In genomic region chr11:71566081-71566620, GRCh38 we compare ENCODE assay signal across 18 cellular contexts. TPM values are rescaled to one million over a fixed set of nuclear protein-coding genes. Genes with fewer than 3 reads are reported as not detected.
"Had no signal": no experiment of that assay in that cellular context is flagged by ENCODE, and none has a peak within 500 bp of the region (broad histone marks: within the 10 kb centered on the region; RNA-seq: fewer than 3 reads in every experiment).

No MANE protein-coding gene starts in this region.

- ATAC-seq: naive thymus-derived CD8-positive, alpha-beta T cell; right cardiac atrium had no signal

- H3K4me3 ChIP-seq: esophagus squamous epithelium, hepatocyte, left ventricle myocardium inferior, skin epidermis, suprapubic skin had no signal

- H3K36me3 ChIP-seq: esophagus squamous epithelium, left ventricle myocardium inferior, neutrophil, suprapubic skin had no signal

- H2AFZ ChIP-seq: hepatocyte had no signal

- H3K9me3 ChIP-seq: esophagus squamous epithelium, left ventricle myocardium inferior, neutrophil, suprapubic skin had no signal

- DNase-seq: activated CD4-positive, alpha-beta T cell treated with anti-CD3 and anti-CD28 coated beads, Interleukin-2, amount 50 U/mL, for 1 hour; activated CD4-positive, CD25-positive, alpha-beta regulatory T cell; activated naive CD4-positive, alpha-beta T cell; activated naive CD8-positive, alpha-beta T cell treated with anti-CD3 and anti-CD28 coated beads, Interleukin-2, amount 10 ng/mL, durations not matched to agents 7 days and 5 days; esophagus squamous epithelium; left ventricle myocardium inferior; naive thymus-derived CD8-positive, alpha-beta T cell; posterior cingulate gyrus; right cardiac atrium had no signal

- H3K4me1 ChIP-seq: esophagus squamous epithelium, left ventricle myocardium inferior had no signal

- H3K27ac ChIP-seq: esophagus squamous epithelium, hepatocyte, left ventricle myocardium inferior, neutrophil, suprapubic skin had no signal

- H3K4me2 ChIP-seq: hepatocyte had no signal

- H3K27me3 ChIP-seq: hepatocyte had no signal

RNA-seq across cellular contexts. Expression of gene KRTAP5-10, which starts 0.8 kb away (rescaled TPM):
- total RNA-seq: activated CD8-positive, alpha-beta memory T cell treated with anti-CD3 and anti-CD28 coated beads for 36 hours; activated naive CD8-positive, alpha-beta T cell treated with anti-CD3 and anti-CD28 coated beads, Interleukin-2, amount 10 ng/mL, durations not matched to agents 7 days and 5 days; chondrocyte; esophagus squamous epithelium; fibroblast of villous mesenchyme; glomerular endothelial cell; hepatocyte; left ventricle myocardium inferior; mucosa of gallbladder; naive thymus-derived CD8-positive, alpha-beta T cell; right cardiac atrium had no signal
- polyA plus RNA-seq: naive thymus-derived CD8-positive, alpha-beta T cell; right cardiac atrium had no signal

RNA-seq across cellular contexts. Expression of gene KRTAP5-11, which starts 16.5 kb away (rescaled TPM):
- total RNA-seq: activated CD8-positive, alpha-beta memory T cell treated with anti-CD3 and anti-CD28 coated beads for 36 hours; activated naive CD8-positive, alpha-beta T cell treated with anti-CD3 and anti-CD28 coated beads, Interleukin-2, amount 10 ng/mL, durations not matched to agents 7 days and 5 days; chondrocyte; esophagus squamous epithelium; fibroblast of villous mesenchyme; glomerular endothelial cell; hepatocyte; left ventricle myocardium inferior; mucosa of gallbladder; naive thymus-derived CD8-positive, alpha-beta T cell; right cardiac atrium had no signal
- polyA plus RNA-seq: hepatocyte; naive thymus-derived CD8-positive, alpha-beta T cell; right cardiac atrium had no signal

RNA-seq across cellular contexts. Expression of gene KRTAP5-9, which starts 17.9 kb away (rescaled TPM):
- total RNA-seq: activated CD8-positive, alpha-beta memory T cell treated with anti-CD3 and anti-CD28 coated beads for 36 hours; activated naive CD8-positive, alpha-beta T cell treated with anti-CD3 and anti-CD28 coated beads, Interleukin-2, amount 10 ng/mL, durations not matched to agents 7 days and 5 days; esophagus squamous epithelium; fibroblast of villous mesenchyme; glomerular endothelial cell; left ventricle myocardium inferior; right cardiac atrium had no signal
- polyA plus RNA-seq: naive thymus-derived CD8-positive, alpha-beta T cell; right cardiac atrium had no signal

RNA-seq across cellular contexts. Expression of gene KRTAP5-8, which starts 28.3 kb away (rescaled TPM):
- total RNA-seq: activated CD8-positive, alpha-beta memory T cell treated with anti-CD3 and anti-CD28 coated beads for 36 hours; activated naive CD8-positive, alpha-beta T cell treated with anti-CD3 and anti-CD28 coated beads, Interleukin-2, amount 10 ng/mL, durations not matched to agents 7 days and 5 days; chondrocyte; fibroblast of villous mesenchyme; glomerular endothelial cell; hepatocyte; left ventricle myocardium inferior; mucosa of gallbladder; right cardiac atrium had no signal
- polyA plus RNA-seq: hepatocyte; naive thymus-derived CD8-positive, alpha-beta T cell; right cardiac atrium had no signal

RNA-seq across cellular contexts. Expression of gene KRTAP5-7, which starts 39.1 kb away (rescaled TPM):
- total RNA-seq: activated CD8-positive, alpha-beta memory T cell treated with anti-CD3 and anti-CD28 coated beads for 36 hours; activated naive CD8-positive, alpha-beta T cell treated with anti-CD3 and anti-CD28 coated beads, Interleukin-2, amount 10 ng/mL, durations not matched to agents 7 days and 5 days; chondrocyte; fibroblast of villous mesenchyme; glomerular endothelial cell; hepatocyte; left ventricle myocardium inferior; mucosa of gallbladder; right cardiac atrium had no signal
- polyA plus RNA-seq: hepatocyte; naive thymus-derived CD8-positive, alpha-beta T cell; right cardiac atrium had no signal
